27 cellular contexts compared by ENCODE assay signal in the genomic region with DNA sequence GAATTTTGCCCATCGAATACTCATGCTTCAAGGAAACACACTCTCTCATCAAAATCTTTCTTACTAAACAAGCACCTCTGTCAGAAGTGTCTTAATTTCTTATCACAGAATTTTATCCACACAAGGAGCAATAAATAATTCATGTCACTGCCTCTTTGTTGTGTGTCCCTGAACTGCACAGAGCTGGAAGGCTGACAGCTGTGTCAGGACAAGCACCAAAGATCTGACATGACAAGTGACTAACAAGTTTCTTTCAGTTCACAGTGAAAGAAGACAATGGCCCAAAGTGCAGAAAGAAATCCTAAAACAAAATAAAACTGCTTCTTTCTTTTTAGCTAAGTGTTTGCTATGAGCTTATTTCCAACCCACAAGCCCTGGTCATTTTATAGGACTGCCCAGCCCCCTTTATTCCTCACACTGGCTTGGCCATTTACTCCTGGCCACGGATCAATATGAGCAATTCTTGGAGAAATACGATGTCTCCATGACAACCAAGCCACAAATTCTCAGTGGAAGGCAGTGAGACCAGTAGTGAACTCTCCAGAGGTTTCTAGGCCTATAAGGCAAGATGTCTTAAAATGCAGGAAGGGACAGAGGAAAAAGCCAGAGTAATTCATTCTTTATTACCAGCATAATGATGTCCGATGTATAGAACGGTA.
A peak's percentile ranks its signal among the peaks of the same experiment; 100 is the strongest.
DNase-seq lines count a peak whose midpoint lies in the region; ATAC-seq and TF ChIP-seq lines count a peak whose summit lies in the region.
"Had no signal": no experiment of that assay in that cellular context is flagged by ENCODE, and none has a peak within 500 bp of the region (broad histone marks: within the 10 kb centered on the region; RNA-seq: fewer than 3 reads in every experiment).

No MANE protein-coding gene starts in this region.

- H3K9me3 Mint-ChIP-seq in MCF 10A (ENCODE audit: unreplicated experiment) (peaks cover 7% of the 10 kb centered on the region), neural crest cell (peaks cover 1% of the 10 kb centered on the region), GM23338 (no peaks in the 10 kb centered on the region)
- H3K9me3 Mint-ChIP-seq in activated T-helper 17 cell treated with anti-CD3 and anti-CD28 coated beads, Interleukin-2, amount 50 U/mL, for 72 hours, result no peaks in the 10 kb centered on the region
- H3K9me3 Mint-ChIP-seq: activated CD4-positive, alpha-beta T cell treated with anti-CD3 and anti-CD28 coated beads, Interleukin-2, amount 10 ng/mL, durations not matched to agents 24 days and 14 days; activated T-cell treated with anti-CD3 and anti-CD28 coated beads, Interleukin-2, amount 50 U/mL, for 4 hours; T-helper 2 cell treated with Interferon-gamma antibody and Interleukin-4, amounts not matched to agents 5 μg/mL and 100 μg/mL, for 36 hours had no signal

- H3K4me1 Mint-ChIP-seq in MCF 10A (ENCODE audit: insufficient read depth, unreplicated experiment), result no peaks in the 10 kb centered on the region
- H3K4me1 Mint-ChIP-seq in neural crest cell, result peaks cover 8% of the 10 kb centered on the region
- H3K4me1 Mint-ChIP-seq in activated T-helper 17 cell treated with anti-CD3 and anti-CD28 coated beads, Interleukin-2, amount 50 U/mL, for 72 hours, result no peaks in the 10 kb centered on the region
- no peaks in the 10 kb centered on the region for H3K4me1 Mint-ChIP-seq in GM23338
- H3K4me1 Mint-ChIP-seq: activated CD4-positive, alpha-beta T cell treated with anti-CD3 and anti-CD28 coated beads, Interleukin-2, amount 10 ng/mL, durations not matched to agents 24 days and 14 days had no signal

- H3K27ac ChIP-seq in mammary epithelial cell (ENCODE audit: insufficient read depth, low read depth, low read length), result no peak overlapping the region
- no peak overlapping the region for H3K27ac ChIP-seq in GM23338 (ENCODE audit: low read depth)
- H3K27ac ChIP-seq: breast epithelium, heart right ventricle, neutrophil, PC-9, thyroid gland, VCaP had no signal

- no peaks in the 10 kb centered on the region for H3K9me3 ChIP-seq in mammary epithelial cell (replicated peaks; ENCODE audit: insufficient read depth, low read length)
- H3K9me3 ChIP-seq: breast epithelium, heart right ventricle, neutrophil, thyroid gland had no signal

- TF ChIP-seq CTCF in mammary epithelial cell (conservative IDR thresholded peaks at IDR 0.05 in 1 of 2, IDR thresholded peaks at IDR 0.05 in 1 of 2; ENCODE audit: extremely low read depth in 1 of 2, insufficient read depth in 1 of 2, low read depth in 1 of 2, low read length in 2 of 2), result no peak
- no peak for TF ChIP-seq CTCF in MCF 10A (IDR thresholded peaks at IDR 0.05; ENCODE audit: unreplicated experiment)
- no peak for TF ChIP-seq CTCF in neural crest cell (conservative IDR thresholded peaks at IDR 0.05)
- no peak for TF ChIP-seq CTCF in GM23338 (conservative IDR thresholded peaks at IDR 0.05; ENCODE audit: low read depth in 2 of 2)

- no peaks in the 10 kb centered on the region for H3K79me2 ChIP-seq in mammary epithelial cell (ENCODE audit: insufficient read depth, low read length)
- no peaks in the 10 kb centered on the region for H3K79me2 ChIP-seq in GM23338 (replicated peaks; ENCODE audit: insufficient read depth)

- DNase-seq in mammary epithelial cell, result peak; percentile 11
- no peak for DNase-seq in MCF 10A (ENCODE audit: unreplicated experiment)
- DNase-seq in cerebellar cortex (ENCODE audit: low spot score), result peak; percentile 1
- DNase-seq in neural crest cell (ENCODE audit: low read depth, low spot score), result peak; percentile 20
- no peak for DNase-seq in GM23338 (ENCODE audit: low spot score)
- DNase-seq in DMS53 treated with DMSO at 0.1 percent for 48 hours (lab: John Stamatoyannopoulos, UW; ENCODE audit: unreplicated experiment), result no peak
- DNase-seq: activated CD4-positive, alpha-beta T cell treated with anti-CD3 and anti-CD28 coated beads, Interleukin-2, amount 10 ng/mL, durations not matched to agents 24 days and 14 days; activated naive CD4-positive, alpha-beta T cell; activated T-cell treated with anti-CD3 and anti-CD28 coated beads, Interleukin-2, amount 50 U/mL, for 4 hours; AML-193; effector memory CD4-positive, alpha-beta T cell; heart right ventricle; KBM-7; kidney glomerular epithelial cell; NCI-H1436; PC-9; Right ventricle myocardium superior; stimulated activated naive CD8-positive, alpha-beta T cell treated with anti-CD3 and anti-CD28 coated beads, Interleukin-15, Interleukin-2, amounts not matched to agents 100 U/mL and 50 U/mL, for 24 hours; thyroid gland had no signal

- no peak for ATAC-seq in activated T-helper 17 cell treated with anti-CD3 and anti-CD28 coated beads, Interleukin-2, amount 50 U/mL, for 72 hours (replicated peaks)
- no peak for ATAC-seq in GM23338
- ATAC-seq in GM21515 (IDR thresholded peaks at IDR 0.05; ENCODE audit: unreplicated experiment), result no peak
- ATAC-seq: activated T-cell treated with anti-CD3 and anti-CD28 coated beads, Interleukin-2, amount 50 U/mL, for 4 hours; HCT116; heart right ventricle; stimulated activated naive CD8-positive, alpha-beta T cell treated with anti-CD3 and anti-CD28 coated beads, Interleukin-15, Interleukin-2, amounts not matched to agents 100 U/mL and 50 U/mL, for 24 hours had no signal

- in situ Hi-C loops in mammary epithelial cell (cut with MboI; ENCODE audit: low sequenced_read_pairs in 2 of 2), result no loop called here

- CTCF ChIA-PET in mammary epithelial cell (lab: Charles Lee; ENCODE audit: low non-redundant PET), result no interaction called here
- CTCF ChIA-PET in MCF 10A (lab: Yijun Ruan, JAX), result interaction anchor here (0.5 kb wide), 1 partner anchor 1268 kb away, joined by 3 read pairs; no protein-coding TSS in a partner anchor

- H3K36me3 Mint-ChIP-seq in MCF 10A (ENCODE audit: insufficient read depth, unreplicated experiment) (no peaks in the 10 kb centered on the region), neural crest cell (ENCODE audit: low read depth) (no peaks in the 10 kb centered on the region), GM23338 (ENCODE audit: low read depth) (no peaks in the 10 kb centered on the region)
- H3K36me3 Mint-ChIP-seq in activated T-helper 17 cell treated with anti-CD3 and anti-CD28 coated beads, Interleukin-2, amount 50 U/mL, for 72 hours (ENCODE audit: low read depth), result no peaks in the 10 kb centered on the region

- H3K4me2 ChIP-seq in mammary epithelial cell (ENCODE audit: insufficient read depth, low read depth, low read length), result no peak overlapping the region
- H3K4me2 ChIP-seq in GM23338, result no peak overlapping the region
- H3K4me2 ChIP-seq: PC-9 had no signal

- no peaks in the 10 kb centered on the region for H3K9me2 ChIP-seq in GM23338 (ENCODE audit: insufficient read depth)

- H3K27me3 Mint-ChIP-seq in MCF 10A (ENCODE audit: insufficient read depth, unreplicated experiment) (no peaks in the 10 kb centered on the region), neural crest cell (ENCODE audit: low read depth) (no peaks in the 10 kb centered on the region), GM23338 (ENCODE audit: insufficient read depth, low read depth, poor library complexity) (no peaks in the 10 kb centered on the region)
- no peaks in the 10 kb centered on the region for H3K27me3 Mint-ChIP-seq in activated T-helper 17 cell treated with anti-CD3 and anti-CD28 coated beads, Interleukin-2, amount 50 U/mL, for 72 hours
- H3K27me3 Mint-ChIP-seq: activated CD4-positive, alpha-beta T cell treated with anti-CD3 and anti-CD28 coated beads, Interleukin-2, amount 10 ng/mL, durations not matched to agents 24 days and 14 days had no signal

- intact Hi-C loops in mammary epithelial cell (cut with micrococcal nuclease), result no loop called here
- intact Hi-C loops in MCF 10A (cut with micrococcal nuclease), result no loop called here

- 54% methylated on average over 5 of the region's 5 CpGs for WGBS in mammary epithelial cell (ENCODE audit: low coverage, missing lambda C conversion rate)

- no peak overlapping the region for H3K9ac ChIP-seq in mammary epithelial cell (ENCODE audit: insufficient read depth, low read length)

- dilution Hi-C loops in mammary epithelial cell (cut with HindIII; ENCODE audit: low sequenced_read_pairs), result no loop called here

- no peak overlapping the region for H2AFZ ChIP-seq in mammary epithelial cell (ENCODE audit: low read depth, low read length)
- no peak overlapping the region for H2AFZ ChIP-seq in GM23338
- H2AFZ ChIP-seq: PC-9 had no signal

- no peaks in the 10 kb centered on the region for H3K36me3 ChIP-seq in mammary epithelial cell (ENCODE audit: insufficient read depth, low read length)
- H3K36me3 ChIP-seq in GM23338 (ENCODE audit: insufficient read depth), result 0 out of 2 replicates have a peak, but pooled peaks cover 4% of the 10 kb centered on the region
- H3K36me3 ChIP-seq: breast epithelium, heart right ventricle, neutrophil, thyroid gland had no signal

- no peaks in the 10 kb centered on the region for H3F3A ChIP-seq in GM23338 (replicated peaks; ENCODE audit: low read depth)

- POLR2A ChIA-PET in MCF 10A (lab: Yijun Ruan, JAX), result no interaction called here

- BruUV-seq in mammary epithelial cell (replicated peaks; lab: Mats Ljungman, UMichigan), result no TSS peak
- no TSS peak for BruUV-seq in MCF 10A (replicated peaks; lab: Mats Ljungman, UMichigan)

- H3K4me3 Mint-ChIP-seq in MCF 10A (ENCODE audit: unreplicated experiment), result no peak overlapping the region
- no peak overlapping the region for H3K4me3 Mint-ChIP-seq in neural crest cell
- no peak overlapping the region for H3K4me3 Mint-ChIP-seq in activated T-helper 17 cell treated with anti-CD3 and anti-CD28 coated beads, Interleukin-2, amount 50 U/mL, for 72 hours
- H3K4me3 Mint-ChIP-seq in GM23338, result no peak overlapping the region
- H3K4me3 Mint-ChIP-seq: activated CD4-positive, alpha-beta T cell treated with anti-CD3 and anti-CD28 coated beads, Interleukin-2, amount 10 ng/mL, durations not matched to agents 24 days and 14 days; activated T-cell treated with anti-CD3 and anti-CD28 coated beads, Interleukin-2, amount 50 U/mL, for 4 hours; T-helper 2 cell treated with Interferon-gamma antibody and Interleukin-4, amounts not matched to agents 5 μg/mL and 100 μg/mL, for 36 hours had no signal

- H3K4me1 ChIP-seq in mammary epithelial cell (ENCODE audit: insufficient read depth, low read length) (no peaks in the 10 kb centered on the region), GM23338 (ENCODE audit: insufficient read depth) (no peaks in the 10 kb centered on the region)
- H3K4me1 ChIP-seq: breast epithelium, heart right ventricle had no signal

- H3K27ac Mint-ChIP-seq in MCF 10A (ENCODE audit: low read depth, unreplicated experiment), result no peak overlapping the region
- H3K27ac Mint-ChIP-seq in neural crest cell (ENCODE audit: unreplicated experiment), result no peak overlapping the region
- H3K27ac Mint-ChIP-seq in activated T-helper 17 cell treated with anti-CD3 and anti-CD28 coated beads, Interleukin-2, amount 50 U/mL, for 72 hours, result no peak overlapping the region
- no peak overlapping the region for H3K27ac Mint-ChIP-seq in GM23338
- H3K27ac Mint-ChIP-seq: activated CD4-positive, alpha-beta T cell treated with anti-CD3 and anti-CD28 coated beads, Interleukin-2, amount 10 ng/mL, durations not matched to agents 24 days and 14 days; T-helper 2 cell treated with Interferon-gamma antibody and Interleukin-4, amounts not matched to agents 5 μg/mL and 100 μg/mL, for 36 hours had no signal

- H3K4me3 ChIP-seq in mammary epithelial cell (replicated peaks in 1 of 3; ENCODE audit: insufficient read depth in 1 of 3, low read depth in 2 of 3, low read length in 3 of 3) (no peak overlapping the region), GM23338 (no peak overlapping the region)
- H3K4me3 ChIP-seq: breast epithelium, heart right ventricle, lung, PC-9, thyroid gland had no signal

- no peaks in the 10 kb centered on the region for H4K20me1 ChIP-seq in mammary epithelial cell (ENCODE audit: insufficient read depth, low read length)
- no peaks in the 10 kb centered on the region for H4K20me1 ChIP-seq in GM23338 (replicated peaks; ENCODE audit: insufficient read depth)

- H3K27me3 ChIP-seq in mammary epithelial cell (ENCODE audit: insufficient read depth, low read length) (no peaks in the 10 kb centered on the region), GM23338 (ENCODE audit: insufficient read depth) (no peaks in the 10 kb centered on the region)
- H3K27me3 ChIP-seq: breast epithelium, heart right ventricle, neutrophil, thyroid gland had no signal

Comparison
In these comparisons a context has a peak if more than half of its experiments do, and no peak if none do; other contexts are left out.
1. DNase-seq: peak in mammary epithelial cell (single experiment), cerebellar cortex (single experiment) and neural crest cell (single experiment); none in MCF 10A (single experiment), GM23338 (single experiment) and DMS53 treated with DMSO at 0.1 percent for 48 hours (single experiment).